11 cellular contexts compared by ENCODE assay signal in the genomic region with DNA sequence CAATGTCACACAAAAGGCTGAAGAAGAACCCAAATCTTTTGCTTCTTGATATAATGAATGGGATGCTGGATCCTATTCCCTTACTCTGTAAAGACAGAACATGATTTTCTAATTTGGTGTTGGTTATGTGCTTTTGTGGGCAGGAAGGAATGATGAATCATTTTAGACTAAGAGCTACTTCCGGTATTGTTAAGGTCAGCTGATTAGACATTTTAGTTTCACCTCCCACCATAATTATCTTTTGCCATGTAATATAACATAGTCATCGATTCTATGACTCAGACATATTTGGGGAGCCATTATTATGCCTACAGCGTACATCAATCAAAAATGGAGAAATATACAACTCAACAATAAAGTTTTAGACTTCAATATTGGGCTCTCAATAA.
DNase-seq lines count a peak whose midpoint lies in the region; ATAC-seq and TF ChIP-seq lines count a peak whose summit lies in the region.
"Had no signal": no experiment of that assay in that cellular context is flagged by ENCODE, and none has a peak within 500 bp of the region (broad histone marks: within the 10 kb centered on the region; RNA-seq: fewer than 3 reads in every experiment).

No MANE protein-coding gene starts in this region.

- H3K9ac ChIP-seq in Loucy (ENCODE audit: low read depth, low read length, poor library complexity, severe bottlenecking) = no peak overlapping the region

- no peaks in the 10 kb centered on the region for H3K9me3 Mint-ChIP-seq in activated naive CD8-positive, alpha-beta T cell treated with anti-CD3 and anti-CD28 coated beads, Interleukin-2, amount 50 U/mL, for 24 hours

- H3K4me1 Mint-ChIP-seq in activated naive CD8-positive, alpha-beta T cell treated with anti-CD3 and anti-CD28 coated beads, Interleukin-2, amount 50 U/mL, for 24 hours = peaks cover 27% of the 10 kb centered on the region

- no peaks in the 10 kb centered on the region for H3K27me3 Mint-ChIP-seq in activated naive CD8-positive, alpha-beta T cell treated with anti-CD3 and anti-CD28 coated beads, Interleukin-2, amount 50 U/mL, for 24 hours

- H3K4me1 ChIP-seq in Loucy (ENCODE audit: insufficient read depth, low read length, poor library complexity, severe bottlenecking) = peaks cover 17% of the 10 kb centered on the region
- H3K4me1 ChIP-seq: esophagus muscularis mucosa had no signal

- H3K79me2 ChIP-seq in Loucy (ENCODE audit: insufficient read depth, low read length) = no peaks in the 10 kb centered on the region

- H3K4me2 ChIP-seq in Loucy (ENCODE audit: low read depth, low read length, poor library complexity, severe bottlenecking) = peak overlapping the region; percentile 51

- in situ Hi-C loops in ACHN (cut with HindIII; ENCODE audit: low pct_ligation_motif_present, low pct_unique_long_range_greater_than_20kb, low sequenced_read_pairs) = no loop called here

- no peaks in the 10 kb centered on the region for H3F3A ChIP-seq in Loucy (ENCODE audit: low read depth)

- H2AFZ ChIP-seq in Loucy (ENCODE audit: low read length) = no peak overlapping the region

- H3K36me3 Mint-ChIP-seq in activated naive CD8-positive, alpha-beta T cell treated with anti-CD3 and anti-CD28 coated beads, Interleukin-2, amount 50 U/mL, for 24 hours (ENCODE audit: low read depth) = no peaks in the 10 kb centered on the region

- no peaks in the 10 kb centered on the region for H4K20me1 ChIP-seq in Loucy (ENCODE audit: insufficient read depth, low read length, poor library complexity, severe bottlenecking)

- no peaks in the 10 kb centered on the region for H3K36me3 ChIP-seq in Loucy (ENCODE audit: insufficient read depth, low read length)
- H3K36me3 ChIP-seq: esophagus muscularis mucosa had no signal

- ATAC-seq in activated CD4-positive, CD25-positive, alpha-beta regulatory T cell treated with anti-CD3 and anti-CD28 coated beads, Interleukin-2, amount 50 U/mL, for 24 hours = peak; percentile 79 to 88
- peak; percentile 29 for ATAC-seq in activated naive CD8-positive, alpha-beta T cell treated with anti-CD3 and anti-CD28 coated beads, Interleukin-2, amount 50 U/mL, for 24 hours
- ATAC-seq in HG03135 (IDR thresholded peaks at IDR 0.05; ENCODE audit: unreplicated experiment) = no peak

- H3K9me3 ChIP-seq in Loucy (ENCODE audit: insufficient read depth, low read depth, low read length) = no peaks in the 10 kb centered on the region
- H3K9me3 ChIP-seq: esophagus muscularis mucosa had no signal

- H3K9me2 ChIP-seq in Loucy (replicated peaks; ENCODE audit: low read depth, low read length) = no peaks in the 10 kb centered on the region

- no peak overlapping the region for H3K4me3 ChIP-seq in Loucy (ENCODE audit: low read length, poor library complexity, severe bottlenecking)
- H3K4me3 ChIP-seq: esophagus muscularis mucosa had no signal

- DNase-seq in activated CD4-positive, CD25-positive, alpha-beta regulatory T cell (lab: John Stamatoyannopoulos, UW) = no peak
- DNase-seq in activated naive CD8-positive, alpha-beta T cell treated with anti-CD3 and anti-CD28 coated beads, Interleukin-2, amount 50 U/mL, for 24 hours = no peak
- DNase-seq in pulmonary artery endothelial cell (ENCODE audit: low read depth, low spot score) (peak; percentile 2), mucosa of gallbladder (ENCODE audit: low spot score) (no peak), ACHN (no peak)
- DNase-seq: aorta, NCI-H1048 had no signal

- TF ChIP-seq CTCF in Loucy (conservative IDR thresholded peaks at IDR 0.05; ENCODE audit: low read length) = no peak

- H3K27me3 ChIP-seq in Loucy (ENCODE audit: insufficient read depth, low read length, poor library complexity, severe bottlenecking) = no peaks in the 10 kb centered on the region
- H3K27me3 ChIP-seq: esophagus muscularis mucosa had no signal

- peak overlapping the region; percentile 53 for H3K4me3 Mint-ChIP-seq in activated naive CD8-positive, alpha-beta T cell treated with anti-CD3 and anti-CD28 coated beads, Interleukin-2, amount 50 U/mL, for 24 hours

- H3K27ac Mint-ChIP-seq in activated naive CD8-positive, alpha-beta T cell treated with anti-CD3 and anti-CD28 coated beads, Interleukin-2, amount 50 U/mL, for 24 hours = peak overlapping the region; percentile 84
